Comparison of ENCODE assay signal across 1 cellular context in genomic region chr1:226798427-226799411, GRCh38.
A peak's percentile ranks its signal among the peaks of the same experiment; 100 is the strongest.
TF ChIP-seq lines count a peak whose summit lies in the region.

No MANE protein-coding gene starts in this region.

TF ChIP-seq in GM12878, 131 proteins besides CTCF, POLR2A, EP300 and RAD21 (continued from another document):
- TF ChIP-seq ZNF687 (IDR thresholded peaks at IDR 0.05): peak; percentile 79
- no peak for TF ChIP-seq NKRF (conservative IDR thresholded peaks at IDR 0.05)
- TF ChIP-seq RUNX3 (IDR thresholded peaks at IDR 0.05; ENCODE audit: low read length): peak; percentile 94
- TF ChIP-seq MEF2B (IDR thresholded peaks at IDR 0.05; ENCODE audit: partially characterized antibody, poor library complexity, severe bottlenecking): no peak
- TF ChIP-seq MLLT1 (IDR thresholded peaks at IDR 0.05): peak; percentile 48; the same call in 1 of the 2 replicates
- TF ChIP-seq RAD51 (IDR thresholded peaks at IDR 0.05): no peak
- 0 out of 2 replicates have a peak, but pooled peaks have one; percentile 51 for TF ChIP-seq GATAD2B (conservative IDR thresholded peaks at IDR 0.05; ENCODE audit: low read depth)
- no peak for TF ChIP-seq CHD2 (IDR thresholded peaks at IDR 0.05; ENCODE audit: borderline replicate concordance, low read depth, low read length)
- no peak for TF ChIP-seq ZBTB11 (CRISPR knock-in tag; IDR thresholded peaks at IDR 0.05)
- TF ChIP-seq ZNF592 (IDR thresholded peaks at IDR 0.05): no peak
- no peak for TF ChIP-seq SRF (IDR thresholded peaks at IDR 0.05; ENCODE audit: low read depth in 2 of 2, low read length in 2 of 2)
- no peak for TF ChIP-seq E2F8 (IDR thresholded peaks at IDR 0.05; ENCODE audit: low read depth, partially characterized antibody)
- no peak for TF ChIP-seq CBX5 (IDR thresholded peaks at IDR 0.05; ENCODE audit: low read depth)
- peak; percentile 55; the same call in 1 of the 2 replicates for TF ChIP-seq TAF1 (IDR thresholded peaks at IDR 0.05; ENCODE audit: borderline replicate concordance, low read depth, low read length)
- TF ChIP-seq IRF4 (IDR thresholded peaks at IDR 0.05; ENCODE audit: low read depth, low read length): no peak
- TF ChIP-seq MAX (IDR thresholded peaks at IDR 0.05; ENCODE audit: low read depth, low read length): peak; percentile 37; the same call in 1 of the 2 replicates
- TF ChIP-seq HDAC2 (IDR thresholded peaks at IDR 0.05): no peak
- TF ChIP-seq CBX3 (IDR thresholded peaks at IDR 0.05; ENCODE audit: borderline replicate concordance, low read depth): no peak
- TF ChIP-seq CHD4 (IDR thresholded peaks at IDR 0.05): 0 out of 2 replicates have a peak, but pooled peaks have one; percentile 38
- peak; percentile 87 for TF ChIP-seq CREB1 (IDR thresholded peaks at IDR 0.05; ENCODE audit: low read depth)
- TF ChIP-seq KLF5 (IDR thresholded peaks at IDR 0.05; ENCODE audit: partially characterized antibody): no peak
- no peak for TF ChIP-seq SREBF2 (IDR thresholded peaks at IDR 0.05; ENCODE audit: low read length)
- TF ChIP-seq USF1 (IDR thresholded peaks at IDR 0.05; ENCODE audit: borderline replicate concordance, extremely low read length, insufficient read depth, low read depth, low read length): no peak
- peak; percentile 80; the same call in 1 of the 2 replicates for TF ChIP-seq MTA3 (IDR thresholded peaks at IDR 0.05; ENCODE audit: borderline replicate concordance, low read length)
- TF ChIP-seq MXI1 (IDR thresholded peaks at IDR 0.05; ENCODE audit: low read depth, low read length): no peak
- peak in 1 of 2 experiments; percentile 87; a peak in 2 of 3 replicates for TF ChIP-seq EGR1 (IDR thresholded peaks at IDR 0.05; ENCODE audit: borderline replicate concordance in 1 of 2, low read depth in 2 of 2, low read length in 2 of 2)
- TF ChIP-seq IKZF2 (IDR thresholded peaks at IDR 0.05): peak; percentile 41 to 50; a peak in 2 of 4 replicates
- TF ChIP-seq PAX5 (IDR thresholded peaks at IDR 0.05; ENCODE audit: borderline replicate concordance, low read depth, low read length): peak; percentile 68
- no peak for TF ChIP-seq STAT1 (conservative IDR thresholded peaks at IDR 0.05)
- no peak for TF ChIP-seq PKNOX1 (IDR thresholded peaks at IDR 0.05)
- TF ChIP-seq BHLHE40 (IDR thresholded peaks at IDR 0.05; ENCODE audit: borderline replicate concordance in 1 of 2, low read depth in 2 of 2, low read length in 1 of 2): peak in 1 of 2 experiments; percentile 5; a peak in 1 of 4 replicates
- TF ChIP-seq RELB (IDR thresholded peaks at IDR 0.05; ENCODE audit: low read depth): no peak
- no peak for TF ChIP-seq KAT2A (conservative IDR thresholded peaks at IDR 0.05; ENCODE audit: control insufficient read depth, low read depth, low read length)
